Comparison of ENCODE assay signal across 1 cellular context in the genomic region with DNA sequence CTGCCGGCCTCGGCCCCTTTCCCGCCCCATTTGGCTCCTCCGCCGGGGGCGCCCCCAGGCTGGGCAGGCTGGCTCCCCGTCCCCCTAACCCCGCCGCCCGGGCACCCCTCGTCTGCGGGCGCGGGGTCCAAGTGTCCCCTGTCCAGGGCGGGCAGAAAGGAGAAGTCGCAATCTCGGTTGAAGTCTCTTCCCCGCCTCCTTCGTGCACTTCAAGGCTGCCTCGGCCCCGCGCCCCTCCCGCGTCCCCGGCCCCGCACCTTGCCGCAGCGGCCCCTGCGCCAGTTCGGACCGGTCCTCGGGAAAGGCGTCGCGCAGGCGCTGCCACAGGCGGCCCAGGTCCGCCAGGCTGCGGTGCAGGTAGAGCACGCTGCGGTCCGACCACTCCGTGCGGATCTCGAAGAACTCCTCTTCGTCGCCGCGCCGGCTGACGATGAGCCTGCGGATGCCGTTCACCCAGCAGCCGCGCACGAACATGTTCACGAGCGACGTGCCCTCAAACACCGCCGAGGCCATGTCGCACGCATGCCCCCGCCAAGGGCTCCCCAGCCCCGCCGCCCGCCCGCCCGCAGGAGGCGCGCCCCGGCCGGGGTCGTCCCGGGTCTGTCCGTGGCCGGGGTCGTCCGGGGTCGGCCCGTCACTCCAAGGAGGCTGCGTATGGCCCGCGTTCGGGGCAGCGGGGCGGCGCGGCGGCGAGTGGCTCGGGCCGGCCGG.
TF ChIP-seq lines count a peak whose summit lies in the region.

TSS of gene PXDC1 (minus strand) at position 695 of the 711 bp plus-strand sequence. CDS start at position 513, 182 bp downstream.

TF ChIP-seq in HepG2, 621 proteins besides CTCF, POLR2A, EP300 and RAD21 (continued from another document and continues in another):
- TF ChIP-seq, protein P1, sequence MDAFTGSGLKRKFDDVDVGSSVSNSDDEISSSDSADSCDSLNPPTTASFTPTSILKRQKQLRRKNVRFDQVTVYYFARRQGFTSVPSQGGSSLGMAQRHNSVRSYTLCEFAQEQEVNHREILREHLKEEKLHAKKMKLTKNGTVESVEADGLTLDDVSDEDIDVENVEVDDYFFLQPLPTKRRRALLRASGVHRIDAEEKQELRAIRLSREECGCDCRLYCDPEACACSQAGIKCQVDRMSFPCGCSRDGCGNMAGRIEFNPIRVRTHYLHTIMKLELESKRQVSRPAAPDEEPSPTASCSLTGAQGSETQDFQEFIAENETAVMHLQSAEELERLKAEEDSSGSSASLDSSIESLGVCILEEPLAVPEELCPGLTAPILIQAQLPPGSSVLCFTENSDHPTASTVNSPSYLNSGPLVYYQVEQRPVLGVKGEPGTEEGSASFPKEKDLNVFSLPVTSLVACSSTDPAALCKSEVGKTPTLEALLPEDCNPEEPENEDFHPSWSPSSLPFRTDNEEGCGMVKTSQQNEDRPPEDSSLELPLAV (CRISPR knock-in tag; conservative IDR thresholded peaks at IDR 0.05; ENCODE audit: low read depth), result peak; percentile 60; the same call in 1 of the 2 replicates
- TF ChIP-seq GABPA (IDR thresholded peaks at IDR 0.05; ENCODE audit: low read depth, low read length), result no peak
- TF ChIP-seq GABPA (CRISPR knock-in tag; IDR thresholded peaks at IDR 0.05; ENCODE audit: low read depth), result no peak
- peak; percentile 54 for TF ChIP-seq AGO2 (optimal IDR thresholded peaks at IDR 0.05; ENCODE audit: low read depth, low read length)
- TF ChIP-seq ZFP36L1 (CRISPR knock-in tag; IDR thresholded peaks at IDR 0.05), result no peak
- TF ChIP-seq SMAD1 (CRISPR knock-in tag; IDR thresholded peaks at IDR 0.05; ENCODE audit: borderline replicate concordance, low read depth), result no peak
- TF ChIP-seq, protein P2, sequence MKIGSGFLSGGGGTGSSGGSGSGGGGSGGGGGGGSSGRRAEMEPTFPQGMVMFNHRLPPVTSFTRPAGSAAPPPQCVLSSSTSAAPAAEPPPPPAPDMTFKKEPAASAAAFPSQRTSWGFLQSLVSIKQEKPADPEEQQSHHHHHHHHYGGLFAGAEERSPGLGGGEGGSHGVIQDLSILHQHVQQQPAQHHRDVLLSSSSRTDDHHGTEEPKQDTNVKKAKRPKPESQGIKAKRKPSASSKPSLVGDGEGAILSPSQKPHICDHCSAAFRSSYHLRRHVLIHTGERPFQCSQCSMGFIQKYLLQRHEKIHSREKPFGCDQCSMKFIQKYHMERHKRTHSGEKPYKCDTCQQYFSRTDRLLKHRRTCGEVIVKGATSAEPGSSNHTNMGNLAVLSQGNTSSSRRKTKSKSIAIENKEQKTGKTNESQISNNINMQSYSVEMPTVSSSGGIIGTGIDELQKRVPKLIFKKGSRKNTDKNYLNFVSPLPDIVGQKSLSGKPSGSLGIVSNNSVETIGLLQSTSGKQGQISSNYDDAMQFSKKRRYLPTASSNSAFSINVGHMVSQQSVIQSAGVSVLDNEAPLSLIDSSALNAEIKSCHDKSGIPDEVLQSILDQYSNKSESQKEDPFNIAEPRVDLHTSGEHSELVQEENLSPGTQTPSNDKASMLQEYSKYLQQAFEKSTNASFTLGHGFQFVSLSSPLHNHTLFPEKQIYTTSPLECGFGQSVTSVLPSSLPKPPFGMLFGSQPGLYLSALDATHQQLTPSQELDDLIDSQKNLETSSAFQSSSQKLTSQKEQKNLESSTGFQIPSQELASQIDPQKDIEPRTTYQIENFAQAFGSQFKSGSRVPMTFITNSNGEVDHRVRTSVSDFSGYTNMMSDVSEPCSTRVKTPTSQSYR (CRISPR knock-in tag; IDR thresholded peaks at IDR 0.05; ENCODE audit: borderline replicate concordance), result 0 out of 2 replicates have a peak, but pooled peaks have one; percentile 11
- no peak for TF ChIP-seq SOX6 (IDR thresholded peaks at IDR 0.05)
- TF ChIP-seq SOX6 (CRISPR knock-in tag; IDR thresholded peaks at IDR 0.05), result no peak
- TF ChIP-seq ZNF891 (CRISPR knock-in tag; IDR thresholded peaks at IDR 0.05), result peak; percentile 88
- TF ChIP-seq, protein P3, sequence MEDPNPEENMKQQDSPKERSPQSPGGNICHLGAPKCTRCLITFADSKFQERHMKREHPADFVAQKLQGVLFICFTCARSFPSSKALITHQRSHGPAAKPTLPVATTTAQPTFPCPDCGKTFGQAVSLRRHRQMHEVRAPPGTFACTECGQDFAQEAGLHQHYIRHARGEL (CRISPR knock-in tag; IDR thresholded peaks at IDR 0.05), result no peak
- TF ChIP-seq SNAPC2 (CRISPR knock-in tag; IDR thresholded peaks at IDR 0.05), result 0 out of 2 replicates have a peak, but pooled peaks have one; percentile 4
- TF ChIP-seq GATAD1 (CRISPR knock-in tag; IDR thresholded peaks at IDR 0.05), result no peak
- no peak; the same call in 1 of the 2 replicates for TF ChIP-seq ZNF350 (CRISPR knock-in tag; IDR thresholded peaks at IDR 0.05; ENCODE audit: borderline replicate concordance, low read depth)
- no peak for TF ChIP-seq IKZF1 (IDR thresholded peaks at IDR 0.05)
- no peak for TF ChIP-seq HNRNPH1 (optimal IDR thresholded peaks at IDR 0.05; ENCODE audit: low read depth, low read length)
- no peak for TF ChIP-seq PAF1 (CRISPR knock-in tag; IDR thresholded peaks at IDR 0.05)
- TF ChIP-seq YEATS4 (CRISPR knock-in tag; IDR thresholded peaks at IDR 0.05; ENCODE audit: borderline replicate concordance), result peak; percentile 12; the same call in 1 of the 2 replicates
- no peak for TF ChIP-seq KDM3A (CRISPR knock-in tag; IDR thresholded peaks at IDR 0.05; ENCODE audit: low read depth)
- TF ChIP-seq AKNA (CRISPR knock-in tag; IDR thresholded peaks at IDR 0.05; ENCODE audit: borderline replicate concordance), result peak; percentile 56; the same call in 1 of the 2 replicates
- no peak for TF ChIP-seq TBP (CRISPR knock-in tag; IDR thresholded peaks at IDR 0.05)
- TF ChIP-seq, protein P4, sequence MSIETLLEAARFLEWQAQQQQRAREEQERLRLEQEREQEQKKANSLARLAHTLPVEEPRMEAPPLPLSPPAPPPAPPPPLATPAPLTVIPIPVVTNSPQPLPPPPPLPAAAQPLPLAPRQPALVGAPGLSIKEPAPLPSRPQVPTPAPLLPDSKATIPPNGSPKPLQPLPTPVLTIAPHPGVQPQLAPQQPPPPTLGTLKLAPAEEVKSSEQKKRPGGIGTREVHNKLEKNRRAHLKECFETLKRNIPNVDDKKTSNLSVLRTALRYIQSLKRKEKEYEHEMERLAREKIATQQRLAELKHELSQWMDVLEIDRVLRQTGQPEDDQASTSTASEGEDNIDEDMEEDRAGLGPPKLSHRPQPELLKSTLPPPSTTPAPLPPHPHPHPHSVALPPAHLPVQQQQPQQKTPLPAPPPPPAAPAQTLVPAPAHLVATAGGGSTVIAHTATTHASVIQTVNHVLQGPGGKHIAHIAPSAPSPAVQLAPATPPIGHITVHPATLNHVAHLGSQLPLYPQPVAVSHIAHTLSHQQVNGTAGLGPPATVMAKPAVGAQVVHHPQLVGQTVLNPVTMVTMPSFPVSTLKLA (IDR thresholded peaks at IDR 0.05), result no peak
- TF ChIP-seq MEIS1 (CRISPR knock-in tag; IDR thresholded peaks at IDR 0.05; ENCODE audit: borderline replicate concordance), result no peak
- no peak for TF ChIP-seq ZNF333 (CRISPR knock-in tag; IDR thresholded peaks at IDR 0.05; ENCODE audit: borderline replicate concordance)
- TF ChIP-seq RELA (CRISPR knock-in tag; IDR thresholded peaks at IDR 0.05), result no peak
- TF ChIP-seq ZNF768 (CRISPR knock-in tag; IDR thresholded peaks at IDR 0.05), result no peak; the same call in 1 of the 2 replicates
- TF ChIP-seq TRIM22 (IDR thresholded peaks at IDR 0.05), result no peak
- TF ChIP-seq FOXP1 (IDR thresholded peaks at IDR 0.05), result no peak
- TF ChIP-seq FOXP1 (CRISPR knock-in tag; IDR thresholded peaks at IDR 0.05), result no peak
- TF ChIP-seq ZNF337 (CRISPR knock-in tag; IDR thresholded peaks at IDR 0.05; ENCODE audit: borderline replicate concordance, low read depth), result no peak
- TF ChIP-seq ZBTB7B (CRISPR knock-in tag; IDR thresholded peaks at IDR 0.05), result no peak
- TF ChIP-seq, protein P5, sequence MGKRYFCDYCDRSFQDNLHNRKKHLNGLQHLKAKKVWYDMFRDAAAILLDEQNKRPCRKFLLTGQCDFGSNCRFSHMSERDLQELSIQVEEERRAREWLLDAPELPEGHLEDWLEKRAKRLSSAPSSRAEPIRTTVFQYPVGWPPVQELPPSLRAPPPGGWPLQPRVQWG (CRISPR knock-in tag; IDR thresholded peaks at IDR 0.05; ENCODE audit: borderline replicate concordance, low read depth), result no peak
- TF ChIP-seq MTA3 (CRISPR knock-in tag; IDR thresholded peaks at IDR 0.05), result no peak
- peak; percentile 39; the same call in 1 of the 2 replicates for TF ChIP-seq AFF4 (CRISPR knock-in tag; IDR thresholded peaks at IDR 0.05)
- TF ChIP-seq ZNF800 (CRISPR knock-in tag; IDR thresholded peaks at IDR 0.05), result 0 out of 2 replicates have a peak, but pooled peaks have one; percentile 4
- TF ChIP-seq, protein P6, sequence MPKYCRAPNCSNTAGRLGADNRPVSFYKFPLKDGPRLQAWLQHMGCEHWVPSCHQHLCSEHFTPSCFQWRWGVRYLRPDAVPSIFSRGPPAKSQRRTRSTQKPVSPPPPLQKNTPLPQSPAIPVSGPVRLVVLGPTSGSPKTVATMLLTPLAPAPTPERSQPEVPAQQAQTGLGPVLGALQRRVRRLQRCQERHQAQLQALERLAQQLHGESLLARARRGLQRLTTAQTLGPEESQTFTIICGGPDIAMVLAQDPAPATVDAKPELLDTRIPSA (CRISPR knock-in tag; IDR thresholded peaks at IDR 0.05; ENCODE audit: borderline replicate concordance), result no peak
